8 cellular contexts compared by ENCODE assay signal in the genomic region with DNA sequence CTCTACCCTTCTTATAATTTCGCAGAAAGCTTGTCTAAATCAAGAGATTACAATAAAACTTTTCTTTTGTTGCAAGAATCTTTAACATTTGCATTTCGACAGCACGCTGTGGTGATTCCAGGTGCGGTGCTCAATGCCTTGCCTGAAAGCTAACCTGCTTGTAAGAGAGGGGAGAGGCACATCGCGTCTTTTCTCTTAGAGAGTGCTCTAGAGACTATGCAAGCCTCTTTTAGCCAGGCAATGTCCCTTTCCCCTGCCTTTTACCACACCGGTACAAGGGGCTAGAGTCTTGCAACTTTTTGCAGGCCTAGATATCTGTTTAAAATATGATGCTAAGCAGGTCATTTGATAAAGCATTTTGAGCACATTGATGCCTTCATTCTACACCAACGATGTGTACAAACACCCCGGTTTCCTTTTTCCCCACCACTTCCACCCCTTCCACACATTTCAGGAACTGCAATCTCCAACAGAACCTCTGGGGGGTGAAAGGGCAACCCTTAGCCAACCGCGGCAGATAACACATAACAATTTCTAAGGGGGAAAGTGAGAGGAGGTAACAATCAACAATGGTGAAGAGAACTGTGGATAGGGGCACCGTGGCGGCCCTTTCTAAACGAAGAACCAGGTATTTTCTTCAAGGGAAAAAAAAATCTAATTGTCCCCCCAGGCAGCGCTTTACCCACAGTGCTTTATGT. TPM values are rescaled to one million over a fixed set of nuclear protein-coding genes. Genes with fewer than 3 reads are reported as not detected.
DNase-seq lines count a peak whose midpoint lies in the region; ATAC-seq and TF ChIP-seq lines count a peak whose summit lies in the region.

No MANE protein-coding gene starts in this region.

- H3K4me3 ChIP-seq in fibroblast of pulmonary artery (replicated peaks; ENCODE audit: low read depth, low read length) (peak overlapping the region; percentile 84), trophoblast cell (ENCODE audit: low read depth, low read length) (no peak overlapping the region)

- no peak overlapping the region for H3K18ac ChIP-seq in trophoblast cell (ENCODE audit: low read length)

- no peak overlapping the region for H3K9ac ChIP-seq in trophoblast cell (ENCODE audit: low read length)

- H4K12ac ChIP-seq in trophoblast cell (ENCODE audit: low read depth, low read length): no peak overlapping the region

- peak overlapping the region; percentile 98 for H3K4me2 ChIP-seq in trophoblast cell (ENCODE audit: low read length)

- no peaks in the 10 kb centered on the region for H3K9me3 ChIP-seq in trophoblast cell (ENCODE audit: insufficient read depth, low read depth, low read length)

- no peaks in the 10 kb centered on the region for H3K27me3 ChIP-seq in trophoblast cell (ENCODE audit: insufficient read depth, low read length)

- no peak overlapping the region for H3K14ac ChIP-seq in trophoblast cell (ENCODE audit: low read length)

- WGBS in trophoblast cell (ENCODE audit: extremely low coverage, insufficient coverage, insufficient read length): no CpG with 5 or more reads among the region's 15 CpGs

- DNase-seq in COLO829 (ENCODE audit: low spot score) (peak; percentile 49), LoVo (ENCODE audit: low spot score) (peak; percentile 76), SK-N-DZ (ENCODE audit: low spot score) (peak; percentile 75), fibroblast of pulmonary artery (ENCODE audit: low read depth) (no peak), trophoblast cell (peak in 1 of 2 donors; percentile 9)
- no peak for DNase-seq in stimulated activated naive CD4-positive, alpha-beta T cell (lab: John Stamatoyannopoulos, UW)
- no peak for DNase-seq in stimulated activated CD4-positive, alpha-beta T cell treated with anti-CD3 and anti-CD28 coated beads, Interleukin-2, amount 100 ng/mL, for 24 hours

- peaks cover 2% of the 10 kb centered on the region for H3K79me1 ChIP-seq in trophoblast cell (ENCODE audit: low read length)

- no peaks in the 10 kb centered on the region for H3K36me3 ChIP-seq in trophoblast cell (ENCODE audit: control insufficient read depth in 1 of 2, insufficient read depth in 2 of 2, low read length in 2 of 2)

- peaks cover 0 to 2% of the 10 kb centered on the region in 2 experiments for H3K4me1 ChIP-seq in trophoblast cell (ENCODE audit: control insufficient read depth in 1 of 2, insufficient read depth in 2 of 2, low read length in 2 of 2)

- no peak overlapping the region for H2BK12ac ChIP-seq in trophoblast cell (ENCODE audit: low read length)

- H4K91ac ChIP-seq in trophoblast cell (ENCODE audit: low read depth, low read length): no peak overlapping the region

- no peak overlapping the region for H2BK5ac ChIP-seq in trophoblast cell (ENCODE audit: low read depth, low read length, poor library complexity)

- H3K27ac ChIP-seq in trophoblast cell (ENCODE audit: low read depth, low read length): no peak overlapping the region

- no peak overlapping the region for H2AK5ac ChIP-seq in trophoblast cell (ENCODE audit: low read length)

- peak; percentile 44 for TF ChIP-seq CTCF in fibroblast of pulmonary artery (IDR thresholded peaks at IDR 0.05; ENCODE audit: low read length, missing control alignments)

- no peak overlapping the region for H3K23ac ChIP-seq in trophoblast cell (ENCODE audit: low read length)

- H3K79me2 ChIP-seq in trophoblast cell (ENCODE audit: control insufficient read depth, insufficient read depth, low read length, poor library complexity): no peaks in the 10 kb centered on the region

- no peak overlapping the region for H3K4ac ChIP-seq in trophoblast cell (ENCODE audit: low read depth, low read length)

- no peak overlapping the region for H4K8ac ChIP-seq in trophoblast cell (ENCODE audit: low read depth, low read length)

- H2BK120ac ChIP-seq in trophoblast cell (ENCODE audit: insufficient read depth, low read length, poor library complexity): no peak overlapping the region

- ATAC-seq in HG03280 (IDR thresholded peaks at IDR 0.05; ENCODE audit: unreplicated experiment): no peak

- H2AFZ ChIP-seq in trophoblast cell (ENCODE audit: insufficient read depth, low read length, poor library complexity): no peak overlapping the region

RNA-seq across cellular contexts. Expression of gene KITLG, which starts 1.3 kb away (rescaled TPM):
- polyA plus RNA-seq in SK-N-DZ (2014; cell fraction: cytosol; rRNA removed): 6.9 and 7.6 TPM in 2 replicates
- 3.6 and 4.0 TPM in 2 replicates for polyA plus RNA-seq in SK-N-DZ (2014; cell fraction: nucleus; rRNA removed)
- 0.57 and 0.58 TPM in 2 replicates for polyA plus RNA-seq in trophoblast cell (2013)

Comparison
In these comparisons a context has a peak if more than half of its experiments do, and no peak if none do; other contexts are left out.
1. DNase-seq: peak in COLO829 (single experiment), LoVo (single experiment) and SK-N-DZ (single experiment); none in fibroblast of pulmonary artery (single experiment), stimulated activated naive CD4-positive, alpha-beta T cell (0 of 6) and stimulated activated CD4-positive, alpha-beta T cell treated with anti-CD3 and anti-CD28 coated beads, Interleukin-2, amount 100 ng/mL, for 24 hours (0 of 2).